Comparison of ENCODE assay signal across 1 cellular context in genomic region chr9:77161191-77161590, GRCh38.
TF ChIP-seq lines count a peak whose summit lies in the region.

No MANE protein-coding gene starts in this region.

TF ChIP-seq in neural cell, 6 proteins besides CTCF, POLR2A, EP300 and RAD21:
- TF ChIP-seq MXI1 (conservative IDR thresholded peaks at IDR 0.05; ENCODE audit: poor library complexity, severe bottlenecking) (no peak), SMC3 (conservative IDR thresholded peaks at IDR 0.05; ENCODE audit: poor library complexity) (no peak), EZH2 (IDR thresholded peaks at IDR 0.05; ENCODE audit: borderline replicate concordance, insufficient read depth, low read length, poor library complexity, severe bottlenecking) (no peak), TAF1 (IDR thresholded peaks at IDR 0.05; ENCODE audit: low read depth) (no peak), POLR2AphosphoS5 (IDR thresholded peaks at IDR 0.05) (no peak), REST (IDR thresholded peaks at IDR 0.05; ENCODE audit: borderline replicate concordance) (no peak)
